19 cellular contexts compared by ENCODE assay signal in genomic region chr6:22151892-22152291, GRCh38.
"Had no signal": no experiment of that assay in that cellular context is flagged by ENCODE, and none has a peak within 500 bp of the region (broad histone marks: within the 10 kb centered on the region; RNA-seq: fewer than 3 reads in every experiment).

No MANE protein-coding gene starts in this region.

- H3K4me3 ChIP-seq: esophagus muscularis mucosa, gastrocnemius medialis, heart right ventricle, psoas muscle, sigmoid colon, skin epidermis, tibial artery, upper lobe of right lung, vagina had no signal

- H3K27me3 ChIP-seq: esophagus muscularis mucosa, gastrocnemius medialis, heart right ventricle, sigmoid colon, tibial artery, upper lobe of right lung, vagina had no signal

- H3K27ac Mint-ChIP-seq: effector memory CD8-positive, alpha-beta T cell; naive thymus-derived CD4-positive, alpha-beta T cell had no signal

- H3K36me3 ChIP-seq: esophagus muscularis mucosa, gastrocnemius medialis, heart right ventricle, neutrophil, sigmoid colon, tibial artery, upper lobe of right lung, vagina had no signal

- H3K9me3 ChIP-seq: esophagus muscularis mucosa, gastrocnemius medialis, heart right ventricle, neutrophil, psoas muscle, sigmoid colon, tibial artery, upper lobe of right lung, vagina had no signal

- H3K36me3 Mint-ChIP-seq: naive thymus-derived CD4-positive, alpha-beta T cell had no signal

- H3K4me3 Mint-ChIP-seq: effector memory CD8-positive, alpha-beta T cell; naive thymus-derived CD4-positive, alpha-beta T cell had no signal

- H3K27ac ChIP-seq: epithelial cell of prostate, esophagus muscularis mucosa, gastrocnemius medialis, heart right ventricle, neutrophil, psoas muscle, sigmoid colon, skin epidermis, tibial artery, upper lobe of right lung, vagina had no signal

- DNase-seq: effector memory CD8-positive, alpha-beta T cell; gastrocnemius medialis; heart right ventricle; hypothalamus; islet precursor cell; mammary epithelial cell; naive thymus-derived CD4-positive, alpha-beta T cell; psoas muscle; sigmoid colon; stimulated activated CD4-positive, alpha-beta T cell treated with anti-CD3 and anti-CD28 coated beads, Interleukin-2, amount 100 ng/mL, for 48 hours; stimulated activated naive CD8-positive, alpha-beta T cell treated with anti-CD3 and anti-CD28 coated beads, Interleukin-15, Interleukin-2, amounts not matched to agents 100 U/mL and 50 U/mL, for 24 hours; tibial artery; upper lobe of right lung had no signal

- ATAC-seq: effector memory CD8-positive, alpha-beta T cell; gastrocnemius medialis; heart right ventricle; left lobe of liver; naive thymus-derived CD4-positive, alpha-beta T cell; psoas muscle; stimulated activated naive CD8-positive, alpha-beta T cell treated with anti-CD3 and anti-CD28 coated beads, Interleukin-15, Interleukin-2, amounts not matched to agents 100 U/mL and 50 U/mL, for 24 hours; upper lobe of right lung had no signal
